Comparison of ENCODE assay signal across 8 cellular contexts in the genomic region with DNA sequence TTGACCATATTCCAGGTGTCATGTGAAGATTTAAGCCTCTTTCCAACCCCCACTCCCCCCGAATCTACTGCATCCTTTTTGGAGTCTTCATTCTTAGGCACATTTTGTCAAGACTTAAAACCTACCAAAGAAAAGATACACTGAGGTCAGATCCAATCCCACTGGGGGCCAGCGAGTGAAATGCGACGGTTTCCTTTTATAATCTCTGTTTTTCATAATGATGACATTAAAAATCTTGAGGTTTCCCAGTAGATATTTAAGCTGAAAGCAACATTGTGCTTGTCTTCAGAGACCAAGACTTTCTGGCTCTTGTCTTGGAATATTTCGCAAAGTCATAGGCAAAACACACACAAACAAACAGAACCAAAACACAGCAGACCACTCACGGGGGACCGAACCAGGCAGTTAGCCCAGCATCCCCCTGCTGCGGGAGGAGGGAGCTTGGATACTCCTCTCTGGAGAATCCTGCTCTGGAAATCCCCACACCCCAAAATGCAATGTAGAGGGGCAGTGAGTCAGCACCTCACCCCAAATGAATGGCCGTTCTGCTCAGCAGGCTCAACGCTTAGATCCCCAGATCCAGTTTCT. TPM values are rescaled to one million over a fixed set of nuclear protein-coding genes. Genes with fewer than 3 reads are reported as not detected.
DNase-seq lines count a peak whose midpoint lies in the region; ATAC-seq and TF ChIP-seq lines count a peak whose summit lies in the region.

No MANE protein-coding gene starts in this region.

- peak overlapping the region; percentile 82 to 97 for H3K4me3 ChIP-seq in foreskin fibroblast (ENCODE audit: low read depth in 1 of 2, low read length in 2 of 2)

- peak; percentile 63 for ATAC-seq in sciatic nerve

- TF ChIP-seq CTCF in foreskin fibroblast (IDR thresholded peaks at IDR 0.05; ENCODE audit: low read depth, low read length): no peak

- in situ Hi-C loops in G401 (cut with HindIII; ENCODE audit: low sequenced_read_pairs): no loop called here

- DNase-seq in G401 (ENCODE audit: low spot score): peak; percentile 8
- peak; percentile 35 for DNase-seq in SW480 (ENCODE audit: low spot score)
- peak in 1 of 2 donors; percentile 47 for DNase-seq in foreskin fibroblast
- no peak for DNase-seq in sciatic nerve (ENCODE audit: low spot score)
- DNase-seq in stimulated activated CD4-positive, alpha-beta T cell treated with anti-CD3 and anti-CD28 coated beads, Interleukin-2, amount 100 ng/mL, for 48 hours: no peak
- no peak for DNase-seq in HUDEP-2 (lab: John Stamatoyannopoulos, UW; ENCODE audit: unreplicated experiment in 76 of 76)
- no peak for DNase-seq in NCI-H1930 (lab: John Stamatoyannopoulos, UW)
- DNase-seq in HPDE6-E6E7 (ENCODE audit: extremely low spot score): no peak

- intact Hi-C loops in sciatic nerve (cut with DNase I): no loop called here

RNA-seq across cellular contexts. Expression of a gene that starts 0.5 kb away (rescaled TPM):
- 16.0 and 16.2 TPM in 2 replicates for total RNA-seq in G401 (2014; rRNA removed; shearing (Covaris generic))
- total RNA-seq in sciatic nerve: 302 TPM

Comparison
In these comparisons a context has a peak if more than half of its experiments do, and no peak if none do; other contexts are left out.
1. DNase-seq: peak in G401 (single experiment) and SW480 (single experiment); none in sciatic nerve (single experiment), stimulated activated CD4-positive, alpha-beta T cell treated with anti-CD3 and anti-CD28 coated beads, Interleukin-2, amount 100 ng/mL, for 48 hours (0 of 2), HUDEP-2 (0 of 76), NCI-H1930 (0 of 2) and HPDE6-E6E7 (single experiment).
2. RNA of a gene that starts 0.5 kb away (total RNA-seq): 302 TPM in sciatic nerve (single experiment); 16.0 to 16.2 TPM in G401; every median in the first group is over 10 times any median in the second.